20 cellular contexts compared by ENCODE assay signal in genomic region chr10:34498821-34499220, GRCh38.
"Had no signal": no experiment of that assay in that cellular context is flagged by ENCODE, and none has a peak within 500 bp of the region (broad histone marks: within the 10 kb centered on the region; RNA-seq: fewer than 3 reads in every experiment).

No MANE protein-coding gene starts in this region.

- DNase-seq: effector CD4-positive, alpha-beta T cell; endodermal cell; erythroblast; heart left ventricle; hippocampal formation; kidney glomerular epithelial cell; mammary epithelial cell; mucosa of descending colon; naive thymus-derived CD8-positive, alpha-beta T cell; posterior cingulate gyrus; stimulated activated CD4-positive, alpha-beta T cell treated with anti-CD3 and anti-CD28 coated beads, Interleukin-2, amount 100 ng/mL, for 24 hours; stimulated activated CD4-positive, alpha-beta T cell treated with anti-CD3 and anti-CD28 coated beads, Interleukin-4, amount 100 ng/mL, for 4 hours; stimulated activated naive B cell treated with anti-CD40 and anti-IgM and Interleukin-4, amounts not matched to agents 10 μg/mL and 1 μg/mL and 100 μg/mL, for 72 hours; stimulated activated naive CD8-positive, alpha-beta T cell treated with anti-CD3 and anti-CD28 coated beads, Interleukin-15, amount 100 ng/mL, for 72 hours; testis had no signal

- H3K27me3 ChIP-seq: heart left ventricle, neutrophil, testis, tibial nerve had no signal

- H3K4me1 ChIP-seq: testis had no signal

- ATAC-seq: heart left ventricle; mucosa of descending colon; naive thymus-derived CD8-positive, alpha-beta T cell; sciatic nerve; stimulated activated naive B cell treated with anti-CD40 and anti-IgM and Interleukin-4, amounts not matched to agents 10 μg/mL and 1 μg/mL and 100 μg/mL, for 72 hours; stimulated activated naive CD8-positive, alpha-beta T cell treated with anti-CD3 and anti-CD28 coated beads, Interleukin-15, amount 100 ng/mL, for 72 hours had no signal

- H3K36me3 ChIP-seq: heart left ventricle, neutrophil had no signal

- H3K4me3 ChIP-seq: coronary artery, heart left ventricle, mucosa of descending colon, skin epidermis, testis, tibial nerve had no signal

- H3K27ac ChIP-seq: coronary artery, heart left ventricle, neutrophil, skin epidermis, testis, tibial nerve had no signal

- H3K9me3 ChIP-seq: heart left ventricle, mucosa of descending colon, neutrophil, testis, tibial nerve had no signal
